ENCODE assay signal across 21 cellular contexts in genomic region chr6:44067760-44068139, GRCh38.
"Had no signal": no experiment of that assay in that cellular context is flagged by ENCODE, and none has a peak within 500 bp of the region (broad histone marks: within the 10 kb centered on the region; RNA-seq: fewer than 3 reads in every experiment).

No MANE protein-coding gene starts in this region.

- H3K27ac ChIP-seq: prostate gland, spleen, stomach, testis, upper lobe of left lung had no signal

- FAIRE-seq: colon, endometrium, TTC549 had no signal

- H3K4me1 ChIP-seq: prostate gland had no signal

- H3K36me3 ChIP-seq: prostate gland, spleen, stomach, upper lobe of left lung had no signal

- H3K4me3 ChIP-seq: prostate gland, spleen, stomach, testis, upper lobe of left lung had no signal

- H3K9me3 ChIP-seq: prostate gland, spleen, stomach, testis, upper lobe of left lung had no signal

- DNase-seq: activated B cell treated with CpG ODN at 0.5 μM for 24 hours; activated CD4-positive, alpha-beta T cell treated with anti-CD3 and anti-CD28 coated beads for 48 hours; activated CD8-positive, alpha-beta memory T cell treated with anti-CD3 and anti-CD28 coated beads, Interleukin-2, amount 50 U/mL, for 4 hours; activated CD8-positive, alpha-beta T cell treated with anti-CD3 and anti-CD28 coated beads, Interleukin-2, amount 10 ng/mL, durations not matched to agents 7 days and 5 days; activated gamma-delta T cell; activated T-cell treated with anti-CD3 and anti-CD28 coated beads, Interleukin-2, amount 50 U/mL, for 48 hours; caudate nucleus; hypothalamus; occipital lobe; spleen; stimulated activated CD4-positive, alpha-beta T cell treated with anti-CD3 and anti-CD28 coated beads, Interleukin-1b, Interleukin-23, amount 100 ng/mL, for 48 hours; stomach; T-helper 2 cell; testis; upper lobe of left lung had no signal

- H3K27me3 ChIP-seq: stomach, testis, upper lobe of left lung had no signal

- ATAC-seq: activated CD8-positive, alpha-beta T cell treated with anti-CD3 and anti-CD28 coated beads, Interleukin-2, amount 10 ng/mL, durations not matched to agents 7 days and 5 days; esophagus mucosa; sciatic nerve had no signal
